ENCODE assay signal across 15 cellular contexts in the genomic region with DNA sequence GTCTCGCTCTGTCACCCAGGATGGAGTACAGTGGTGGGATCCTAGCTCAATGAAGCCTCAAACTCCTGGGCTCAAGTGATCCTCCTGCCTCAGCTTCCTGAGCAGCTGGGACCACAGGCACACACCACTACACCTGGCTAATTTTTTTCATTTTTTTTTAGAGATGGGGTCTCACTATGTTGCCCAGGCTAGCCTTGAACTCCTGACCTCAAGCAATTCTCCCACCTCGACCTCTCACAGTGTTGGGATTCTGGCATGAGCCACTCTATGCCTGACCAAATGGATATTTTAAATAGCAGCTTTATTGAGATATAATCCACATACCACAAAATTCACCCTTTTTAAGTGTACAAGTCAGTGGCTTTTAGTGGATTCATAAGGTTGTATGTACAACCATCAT. TPM values are rescaled to one million over a fixed set of nuclear protein-coding genes. Genes with fewer than 3 reads are reported as not detected.
DNase-seq lines count a peak whose midpoint lies in the region; ATAC-seq, FAIRE-seq and TF ChIP-seq lines count a peak whose summit lies in the region.
"Had no signal": no experiment of that assay in that cellular context is flagged by ENCODE, and none has a peak within 500 bp of the region (broad histone marks: within the 10 kb centered on the region; RNA-seq: fewer than 3 reads in every experiment).

No MANE protein-coding gene starts in this region.

- WGBS in K562 (ENCODE audit: insufficient coverage, low coverage, missing lambda C conversion rate) = 67% methylated on average over 1 of the region's 2 CpGs

- in situ Hi-C loops in K562 (cut with MboI) = no loop called here

- no peak for ATAC-seq in CD4-positive, CD25-positive, alpha-beta regulatory T cell (ENCODE audit: low read depth in 2 of 2)
- no peak for ATAC-seq in K562
- ATAC-seq in GM18861 (IDR thresholded peaks at IDR 0.05; ENCODE audit: unreplicated experiment) = no peak
- no peak for ATAC-seq in HG03039 (IDR thresholded peaks at IDR 0.05; ENCODE audit: unreplicated experiment)
- no peak for ATAC-seq in GM18909 (IDR thresholded peaks at IDR 0.05; ENCODE audit: poor library complexity, unreplicated experiment)

- H3K4me3 ChIP-seq in CD4-positive, CD25-positive, alpha-beta regulatory T cell (ENCODE audit: low read depth, low read length) = peak overlapping the region; percentile 54
- H3K4me3 ChIP-seq in CD8-positive, alpha-beta memory T cell (ENCODE audit: low read length) = no peak overlapping the region
- H3K4me3 ChIP-seq in K562 = no peak overlapping the region

- H3K27me3 Mint-ChIP-seq in CD4-positive, CD25-positive, alpha-beta regulatory T cell = no peaks in the 10 kb centered on the region
- no peaks in the 10 kb centered on the region for H3K27me3 Mint-ChIP-seq in CD8-positive, alpha-beta memory T cell
- H3K27me3 Mint-ChIP-seq in nephron progenitor cell (ENCODE audit: low read depth, poor library complexity) = no peaks in the 10 kb centered on the region

- intact Hi-C loops in K562 (cut with micrococcal nuclease) = no loop called here

- no peak for FAIRE-seq in K562 (lab: Jason Lieb, UNC)
- FAIRE-seq: RCC 7860 had no signal

- H3K79me2 ChIP-seq in K562 (ENCODE audit: control insufficient read depth, insufficient read depth, low read length) = peaks cover 83% of the 10 kb centered on the region

- H4K20me1 ChIP-seq in K562 (replicated peaks; ENCODE audit: control insufficient read depth, insufficient read depth, low read length) = peaks cover 10% of the 10 kb centered on the region; the same call in 1 of the 2 replicates

- H3K27me3 ChIP-seq in CD4-positive, CD25-positive, alpha-beta regulatory T cell (ENCODE audit: control insufficient read depth, insufficient read depth, low read length) = no peaks in the 10 kb centered on the region
- no peaks in the 10 kb centered on the region for H3K27me3 ChIP-seq in CD8-positive, alpha-beta memory T cell (ENCODE audit: insufficient read depth, low read length, poor library complexity, severe bottlenecking)
- no peaks in the 10 kb centered on the region for H3K27me3 ChIP-seq in K562 (ENCODE audit: control insufficient read depth in 2 of 2, insufficient read depth in 2 of 2, low read length in 2 of 2)
- H3K27me3 ChIP-seq: BE2C had no signal

- no peak overlapping the region for H3K9ac ChIP-seq in K562 (ENCODE audit: insufficient read depth in 1 of 2, low read depth in 2 of 2, low read length in 2 of 2)

- no peak overlapping the region for H3K4me2 ChIP-seq in K562 (ENCODE audit: insufficient read depth, low read length)

- no peaks in the 10 kb centered on the region for H3K9me1 ChIP-seq in K562 (ENCODE audit: control insufficient read depth, insufficient read depth, low read length)

- H3K36me3 Mint-ChIP-seq in CD4-positive, CD25-positive, alpha-beta regulatory T cell = peaks cover 26% of the 10 kb centered on the region
- H3K36me3 Mint-ChIP-seq in CD8-positive, alpha-beta memory T cell = peaks cover 0 to 72% (median 10%) of the 10 kb centered on the region in 3 donors
- H3K36me3 Mint-ChIP-seq in nephron progenitor cell (ENCODE audit: low read depth) = peaks cover 37% of the 10 kb centered on the region

- peak overlapping the region; percentile 41 for H3K27ac ChIP-seq in CD4-positive, CD25-positive, alpha-beta regulatory T cell (ENCODE audit: insufficient read depth, low read length, poor library complexity, severe bottlenecking)
- no peak overlapping the region for H3K27ac ChIP-seq in CD8-positive, alpha-beta memory T cell (ENCODE audit: low read depth, low read length)
- no peak overlapping the region for H3K27ac ChIP-seq in K562 (ENCODE audit: extremely low read depth, low read depth, low read length)

- DNase-seq in CD4-positive, CD25-positive, alpha-beta regulatory T cell = no peak
- DNase-seq in CD8-positive, alpha-beta memory T cell = no peak
- DNase-seq in K562 (ENCODE audit: extremely low read depth in 1 of 4, low spot score in 3 of 4) (no peak), nephron progenitor cell (no peak)
- DNase-seq: BE2C, Caco-2, H7, NCI-H1436 treated with DMSO at 0.1 percent for 48 hours, NCI-H2081, NCI-H524, SHP77 had no signal

- peaks cover 46 to 97% (median 72%) of the 10 kb centered on the region in 4 donors for H3K4me1 Mint-ChIP-seq in CD4-positive, CD25-positive, alpha-beta regulatory T cell
- H3K4me1 Mint-ChIP-seq in CD8-positive, alpha-beta memory T cell = peaks cover 75 to 99% (median 98%) of the 10 kb centered on the region in 3 donors
- peaks cover 44% of the 10 kb centered on the region for H3K4me1 Mint-ChIP-seq in nephron progenitor cell

- CTCF ChIA-PET in CD8-positive, alpha-beta memory T cell (lab: Charles Lee) = interaction anchor here (1.4 to 1.6 kb wide), 2 partner anchors 55 to 90 kb away, joined by 3 read pairs; a partner anchor contains a TSS
- CTCF ChIA-PET in K562 (lab: Yijun Ruan, JAX; ENCODE audit: low intra/inter-chr PET ratio) = no interaction called here

- H3K4me1 ChIP-seq in CD4-positive, CD25-positive, alpha-beta regulatory T cell (ENCODE audit: control insufficient read depth, insufficient read depth, low read length, poor library complexity, severe bottlenecking) = peaks cover 84% of the 10 kb centered on the region
- peaks cover 73% of the 10 kb centered on the region for H3K4me1 ChIP-seq in CD8-positive, alpha-beta memory T cell (ENCODE audit: insufficient read depth, low read length)
- H3K4me1 ChIP-seq in K562 (replicated peaks in 1 of 2; ENCODE audit: control insufficient read depth in 2 of 2, insufficient read depth in 2 of 2, low read length in 2 of 2) = no peaks in the 10 kb centered on the region; a peak in 1 of 5 replicates
- H3K4me1 ChIP-seq: BE2C, Caco-2 had no signal

- TF ChIP-seq EP300 in K562 (IDR thresholded peaks at IDR 0.05; ENCODE audit: low read length) = no peak

- TF ChIP-seq RAD21 in K562 (CRISPR knock-in tag; conservative IDR thresholded peaks at IDR 0.05 in 1 of 2, IDR thresholded peaks at IDR 0.05 in 1 of 2) = no peak

- POLR2A ChIA-PET in CD8-positive, alpha-beta memory T cell (lab: Charles Lee) = no interaction called here
- POLR2A ChIA-PET in K562 (lab: Yijun Ruan, JAX) = interaction anchor here (1.0 to 1.2 kb wide), 2 partner anchors 13 to 63 kb away, joined by 3 to 4 read pairs; no protein-coding TSS in a partner anchor

- no peaks in the 10 kb centered on the region for H3K9me3 Mint-ChIP-seq in CD4-positive, CD25-positive, alpha-beta regulatory T cell
- no peaks in the 10 kb centered on the region for H3K9me3 Mint-ChIP-seq in CD8-positive, alpha-beta memory T cell
- H3K9me3 Mint-ChIP-seq in nephron progenitor cell = no peaks in the 10 kb centered on the region

- TF ChIP-seq CTCF in K562 (IDR thresholded peaks at IDR 0.05 in 2 of 3, conservative IDR thresholded peaks at IDR 0.05 in 1 of 3; ENCODE audit: insufficient read depth in 2 of 3, low read depth in 1 of 3, low read length in 3 of 3) = no peak
- no peak for TF ChIP-seq CTCF in nephron progenitor cell (IDR thresholded peaks at IDR 0.05)

- no peak overlapping the region for H2AFZ ChIP-seq in K562 (ENCODE audit: low read depth, low read length)

- no TSS peak for BruUV-seq in K562 (replicated peaks; lab: Mats Ljungman, UMichigan)

- H3K9me3 ChIP-seq in CD4-positive, CD25-positive, alpha-beta regulatory T cell (ENCODE audit: control insufficient read depth in 2 of 2, low read length in 2 of 2) = no peaks in the 10 kb centered on the region
- H3K9me3 ChIP-seq in CD8-positive, alpha-beta memory T cell (ENCODE audit: low read length) = no peaks in the 10 kb centered on the region
- no peaks in the 10 kb centered on the region for H3K9me3 ChIP-seq in K562 (replicated peaks; ENCODE audit: control insufficient read depth, insufficient read depth, low read depth, low read length)
- H3K9me3 ChIP-seq: BE2C, Caco-2 had no signal

- peak overlapping the region in 2 of 3 donors; percentile 29 to 89 for H3K27ac Mint-ChIP-seq in CD4-positive, CD25-positive, alpha-beta regulatory T cell
- H3K27ac Mint-ChIP-seq in CD8-positive, alpha-beta memory T cell = peak overlapping the region in 7 of 8 donors; percentile 1 to 83 (median 72)
- H3K27ac Mint-ChIP-seq in nephron progenitor cell = peak overlapping the region; percentile 13

- no peak for TF ChIP-seq POLR2A in K562 (conservative IDR thresholded peaks at IDR 0.05)

- peak overlapping the region in 3 of 4 donors; percentile 54 to 70 (median 62) for H3K4me3 Mint-ChIP-seq in CD4-positive, CD25-positive, alpha-beta regulatory T cell
- H3K4me3 Mint-ChIP-seq in CD8-positive, alpha-beta memory T cell = peak overlapping the region in 6 of 7 donors; percentile 20 to 84 (median 54)
- H3K4me3 Mint-ChIP-seq in nephron progenitor cell = no peak overlapping the region

- peaks cover 37% of the 10 kb centered on the region for H3K36me3 ChIP-seq in CD4-positive, CD25-positive, alpha-beta regulatory T cell (ENCODE audit: control insufficient read depth, insufficient read depth, low read length)
- peaks cover 15% of the 10 kb centered on the region for H3K36me3 ChIP-seq in CD8-positive, alpha-beta memory T cell (ENCODE audit: insufficient read depth, low read length)
- peaks cover 44% of the 10 kb centered on the region; the same call in 2 of the 3 replicates for H3K36me3 ChIP-seq in K562 (ENCODE audit: control insufficient read depth, insufficient read depth, low read length)
- H3K36me3 ChIP-seq: BE2C had no signal

RNA-seq across cellular contexts. Expression of a gene that starts 11.1 kb away (rescaled TPM):
- total RNA-seq in CD4-positive, CD25-positive, alpha-beta regulatory T cell = 221 TPM
- 10 to 100 TPM; 84.4 to 97.3 (median 90.9) TPM for polyA plus RNA-seq in CD4-positive, CD25-positive, alpha-beta regulatory T cell
- total RNA-seq in CD8-positive, alpha-beta memory T cell = 10 to 100 TPM; 43.4 TPM
- 87.6 TPM for polyA plus RNA-seq in CD8-positive, alpha-beta memory T cell
- 82.0 and 197 TPM in 2 replicates for total RNA-seq in K562 (2011; cell fraction: chromatin; rRNA removed; ENCODE audit: low replicate concordance)
- total RNA-seq in K562 (2011; cell fraction: nucleolus; rRNA removed) = 55.7 and 63.3 TPM in 2 replicates
- 101 and 175 TPM in 2 replicates for total RNA-seq in K562 (2011; cell fraction: nucleoplasm; rRNA removed)
- 24.1 and 25.3 TPM in 2 replicates for total RNA-seq in K562 (2014; rRNA removed)
- 31.5 and 36.1 TPM in 2 replicates for total RNA-seq in K562 (2014; rRNA removed; fragmentation: Illumina TruSeq; extraction: Trizol)
- 23.3 and 28.3 TPM in 2 replicates for total RNA-seq in K562 (2015; rRNA removed; fragmentation: Illumina TruSeq; extraction: Trizol)
- total RNA-seq in K562 (2021) = 21.8 and 22.8 TPM in 2 replicates
- polyA plus RNA-seq in K562 (2011; rRNA removed) = 27.2 and 28.4 TPM in 2 replicates
- 8.5 and 12.5 TPM in 2 replicates for polyA plus RNA-seq in K562 (2011; cell fraction: cytosol; rRNA removed)
- 34.9 and 38.9 TPM in 2 replicates for polyA plus RNA-seq in K562 (2011; cell fraction: nucleus; rRNA removed)
- 12.4 and 17.9 TPM in 2 replicates for polyA plus RNA-seq in K562 (2012)
- 17.7 and 21.3 TPM in 2 replicates for polyA plus RNA-seq in K562 (2014; fragmentation: Illumina TruSeq; extraction: Trizol)
- polyA plus RNA-seq in K562 (2014; fragmentation: Nextera tagmentation; extraction: Ambion mirVana) = 1 to 10 TPM; 9.0 to 9.5 TPM
- 21.0 and 23.3 TPM in 2 replicates for polyA plus RNA-seq in K562 (2014; rRNA removed)
- polyA minus RNA-seq in K562 (2011; rRNA and poly(A)+ RNA removed) = 31.2 and 33.4 TPM in 2 replicates
- 11.4 and 13.9 TPM in 2 replicates for polyA minus RNA-seq in K562 (2011; cell fraction: cytosol; rRNA and poly(A)+ RNA removed)
- polyA minus RNA-seq in K562 (2011; cell fraction: nucleus; rRNA and poly(A)+ RNA removed) = 25.7 and 42.1 TPM in 2 replicates

RNA-seq across cellular contexts. Expression of a gene that starts 44.7 kb away (rescaled TPM):
- 63.8 TPM for total RNA-seq in CD4-positive, CD25-positive, alpha-beta regulatory T cell
- polyA plus RNA-seq in CD4-positive, CD25-positive, alpha-beta regulatory T cell = 10 to 100 TPM; 68.6 to 76.2 (median 69.4) TPM
- 10 to 100 TPM; 60.9 to 67.4 TPM for total RNA-seq in CD8-positive, alpha-beta memory T cell
- 70.0 TPM for polyA plus RNA-seq in CD8-positive, alpha-beta memory T cell
- total RNA-seq in K562 (2011; cell fraction: chromatin; rRNA removed; ENCODE audit: low replicate concordance) = 56.3 and 58.9 TPM in 2 replicates
- 33.7 and 34.5 TPM in 2 replicates for total RNA-seq in K562 (2011; cell fraction: nucleolus; rRNA removed)
- 34.8 and 41.8 TPM in 2 replicates for total RNA-seq in K562 (2011; cell fraction: nucleoplasm; rRNA removed)
- total RNA-seq in K562 (2014; rRNA removed) (44.2 and 59.8 TPM in 2 replicates), K562 (2014; rRNA removed; fragmentation: Illumina TruSeq; extraction: Trizol) (64.2 and 70.6 TPM in 2 replicates), K562 (2015; rRNA removed; fragmentation: Illumina TruSeq; extraction: Trizol) (91.9 and 92.9 TPM in 2 replicates), K562 (2021) (61.5 and 66.2 TPM in 2 replicates)
- polyA plus RNA-seq in K562 (2011; rRNA removed) (89.1 and 105 TPM in 2 replicates), K562 (2014; fragmentation: Illumina TruSeq; extraction: Trizol) (114 and 163 TPM in 2 replicates), K562 (2014; fragmentation: Nextera tagmentation; extraction: Ambion mirVana) (10 to 100 TPM; 12.7 to 13.2 TPM), K562 (2014; rRNA removed) (54.2 and 62.2 TPM in 2 replicates)
- polyA plus RNA-seq in K562 (2011; cell fraction: cytosol; rRNA removed) = 53.5 and 79.9 TPM in 2 replicates
- polyA plus RNA-seq in K562 (2011; cell fraction: nucleus; rRNA removed) = 150 and 160 TPM in 2 replicates
- polyA plus RNA-seq in K562 (2012) = 41.6 and 49.2 TPM in 2 replicates
- 84.0 and 119 TPM in 2 replicates for polyA minus RNA-seq in K562 (2011; rRNA and poly(A)+ RNA removed)
- polyA minus RNA-seq in K562 (2011; cell fraction: cytosol; rRNA and poly(A)+ RNA removed) = 43.2 and 58.7 TPM in 2 replicates
- polyA minus RNA-seq in K562 (2011; cell fraction: nucleus; rRNA and poly(A)+ RNA removed) = 18.7 and 22.2 TPM in 2 replicates

Comparison
In these comparisons a context has a peak if more than half of its experiments do, and no peak if none do; other contexts are left out.
1. H3K27ac Mint-ChIP-seq: peak in every context shown above with its lines; median percentile 72 in CD8-positive, alpha-beta memory T cell; 59 in CD4-positive, CD25-positive, alpha-beta regulatory T cell; 13 in nephron progenitor cell.